25 cellular contexts compared by ENCODE assay signal in genomic region chr1:59481915-59482505, GRCh38.
DNase-seq lines count a peak whose midpoint lies in the region; ATAC-seq and TF ChIP-seq lines count a peak whose summit lies in the region.
"Had no signal": no experiment of that assay in that cellular context is flagged by ENCODE, and none has a peak within 500 bp of the region (broad histone marks: within the 10 kb centered on the region; RNA-seq: fewer than 3 reads in every experiment).

No MANE protein-coding gene starts in this region.

- H3K27me3 Mint-ChIP-seq in progenitor cell of endocrine pancreas, result no peaks in the 10 kb centered on the region
- no peaks in the 10 kb centered on the region for H3K27me3 Mint-ChIP-seq in activated naive CD8-positive, alpha-beta T cell treated with anti-CD3 and anti-CD28 coated beads for 36 hours
- H3K27me3 Mint-ChIP-seq: CD4-positive, alpha-beta T cell; stimulated activated memory B cell treated with anti-CD40 and anti-IgM and Interleukin-4, amounts not matched to agents 10 μg/mL and 1 μg/mL and 100 μg/mL, for 72 hours; T-cell had no signal

- H3K9me2 ChIP-seq in hepatocyte (replicated peaks; ENCODE audit: insufficient read depth), result no peaks in the 10 kb centered on the region

- no peak overlapping the region for H2AFZ ChIP-seq in hepatocyte

- peaks cover 2% of the 10 kb centered on the region for H3K4me1 Mint-ChIP-seq in progenitor cell of endocrine pancreas (ENCODE audit: low read depth)
- H3K4me1 Mint-ChIP-seq in activated naive CD8-positive, alpha-beta T cell treated with anti-CD3 and anti-CD28 coated beads for 36 hours, result peaks cover 2% of the 10 kb centered on the region
- H3K4me1 Mint-ChIP-seq: neural crest cell had no signal

- no peak overlapping the region for H3K4me2 ChIP-seq in hepatocyte
- H3K4me2 ChIP-seq: A549 had no signal

- no peak overlapping the region for H3K27ac Mint-ChIP-seq in progenitor cell of endocrine pancreas
- no peak overlapping the region for H3K27ac Mint-ChIP-seq in activated naive CD8-positive, alpha-beta T cell treated with anti-CD3 and anti-CD28 coated beads for 36 hours
- H3K27ac Mint-ChIP-seq: CD4-positive, alpha-beta T cell; stimulated activated memory B cell treated with anti-CD40 and anti-IgM and Interleukin-4, amounts not matched to agents 10 μg/mL and 1 μg/mL and 100 μg/mL, for 72 hours; T-cell had no signal

- DNase-seq in AG04450 (ENCODE audit: low read depth, low spot score) (no peak), LHCN-M2 (ENCODE audit: low read depth) (peak; percentile 89), SJSA1 (ENCODE audit: low read depth in 1 of 2, low spot score in 2 of 2) (peak in 1 of 2 experiments; percentile 49), hepatocyte (ENCODE audit: low spot score) (no peak), progenitor cell of endocrine pancreas (ENCODE audit: low spot score, unreplicated experiment) (no peak)
- no peak for DNase-seq in activated naive CD8-positive, alpha-beta T cell treated with anti-CD3 and anti-CD28 coated beads for 36 hours
- DNase-seq: activated CD4-positive, alpha-beta T cell treated with anti-CD3 and anti-CD28 coated beads, Interleukin-2, amount 50 U/mL, for 48 hours; activated naive CD4-positive, alpha-beta T cell treated with anti-CD3 and anti-CD28 coated beads, Interleukin-2, amount 50 U/mL, for 16 hours; activated T-cell treated with anti-CD3 and anti-CD28 coated beads, Interleukin-2, amount 50 U/mL, for 1 hour; body of pancreas; CD4-positive, alpha-beta T cell; colonic mucosa; DND-41; kidney glomerular epithelial cell; NCI-H1436 treated with DMSO at 0.1 percent for 48 hours; NCI-H2227 treated with DMSO at 0.1 percent for 48 hours; stimulated activated CD4-positive, alpha-beta T cell treated with anti-CD3 and anti-CD28 coated beads, Interleukin-15, amount 100 ng/mL, for 24 hours; T-cell; tibial artery; WERI-Rb-1 had no signal

- H4K20me1 ChIP-seq in hepatocyte (ENCODE audit: insufficient read depth, poor library complexity, severe bottlenecking), result no peaks in the 10 kb centered on the region

- no peak overlapping the region for H3K4me3 Mint-ChIP-seq in progenitor cell of endocrine pancreas (ENCODE audit: low read depth)
- no peak overlapping the region for H3K4me3 Mint-ChIP-seq in activated naive CD8-positive, alpha-beta T cell treated with anti-CD3 and anti-CD28 coated beads for 36 hours
- H3K4me3 Mint-ChIP-seq: CD4-positive, alpha-beta T cell; neural crest cell; stimulated activated memory B cell treated with anti-CD40 and anti-IgM and Interleukin-4, amounts not matched to agents 10 μg/mL and 1 μg/mL and 100 μg/mL, for 72 hours; T-cell had no signal

- POLR2A ChIA-PET in AG04450 (lab: Yijun Ruan, JAX), result no interaction called here

- H3K4me1 ChIP-seq in SJSA1 (replicated peaks), result peaks cover 41% of the 10 kb centered on the region
- peaks cover 10% of the 10 kb centered on the region for H3K4me1 ChIP-seq in hepatocyte (ENCODE audit: insufficient read depth)
- H3K4me1 ChIP-seq: colonic mucosa, tibial artery had no signal

- no peaks in the 10 kb centered on the region for H3K9me3 Mint-ChIP-seq in progenitor cell of endocrine pancreas (ENCODE audit: low read depth)
- H3K9me3 Mint-ChIP-seq in activated naive CD8-positive, alpha-beta T cell treated with anti-CD3 and anti-CD28 coated beads for 36 hours, result no peaks in the 10 kb centered on the region
- H3K9me3 Mint-ChIP-seq: CD4-positive, alpha-beta T cell; neural crest cell; stimulated activated memory B cell treated with anti-CD40 and anti-IgM and Interleukin-4, amounts not matched to agents 10 μg/mL and 1 μg/mL and 100 μg/mL, for 72 hours; T-cell had no signal

- peak overlapping the region; percentile 13 for H3K27ac ChIP-seq in AG04450 (ENCODE audit: low read depth, low read length)
- H3K27ac ChIP-seq in SJSA1, result 0 out of 2 replicates have a peak overlapping the region, but pooled peaks have one; percentile 6
- peak overlapping the region; percentile 27 for H3K27ac ChIP-seq in hepatocyte
- H3K27ac ChIP-seq: A549, body of pancreas, colonic mucosa, tibial artery, WERI-Rb-1 had no signal

- 56% methylated on average over 3 of the region's 3 CpGs for WGBS in hepatocyte (ENCODE audit: low lambda C conversion rate, missing lambda C conversion rate)

- H3K9me3 ChIP-seq in AG04450 (ENCODE audit: control insufficient read depth, insufficient read depth, low read length) (no peaks in the 10 kb centered on the region), SJSA1 (replicated peaks) (no peaks in the 10 kb centered on the region), hepatocyte (ENCODE audit: low read depth) (no peaks in the 10 kb centered on the region)
- H3K9me3 ChIP-seq: A549, body of pancreas, colonic mucosa, tibial artery had no signal

- H3K36me3 ChIP-seq in SJSA1, result no peaks in the 10 kb centered on the region
- H3K36me3 ChIP-seq in hepatocyte (replicated peaks; ENCODE audit: insufficient read depth, low read depth), result no peaks in the 10 kb centered on the region
- H3K36me3 ChIP-seq: colonic mucosa, tibial artery, WERI-Rb-1 had no signal

- H3K4me3 ChIP-seq in AG04450 (ENCODE audit: low read depth, low read length), result no peak overlapping the region
- no peak overlapping the region for H3K4me3 ChIP-seq in SJSA1
- no peak overlapping the region for H3K4me3 ChIP-seq in hepatocyte
- H3K4me3 ChIP-seq: A549, body of pancreas, colonic mucosa, tibial artery had no signal

- no peaks in the 10 kb centered on the region for H3K79me2 ChIP-seq in hepatocyte

- CTCF ChIA-PET in AG04450 (lab: Charles Lee), result no interaction called here

- ATAC-seq in GM21529 (IDR thresholded peaks at IDR 0.05; ENCODE audit: unreplicated experiment), result no peak
- no peak for ATAC-seq in GM21619 (IDR thresholded peaks at IDR 0.05; ENCODE audit: unreplicated experiment)
- ATAC-seq: A549; body of pancreas; stimulated activated memory B cell treated with anti-CD40 and anti-IgM and Interleukin-4, amounts not matched to agents 10 μg/mL and 1 μg/mL and 100 μg/mL, for 72 hours; T-cell had no signal

- H3K36me3 Mint-ChIP-seq in progenitor cell of endocrine pancreas (ENCODE audit: insufficient read depth), result no peaks in the 10 kb centered on the region
- peaks cover under 1% of the 10 kb centered on the region for H3K36me3 Mint-ChIP-seq in activated naive CD8-positive, alpha-beta T cell treated with anti-CD3 and anti-CD28 coated beads for 36 hours
- H3K36me3 Mint-ChIP-seq: stimulated activated memory B cell treated with anti-CD40 and anti-IgM and Interleukin-4, amounts not matched to agents 10 μg/mL and 1 μg/mL and 100 μg/mL, for 72 hours; T-cell had no signal

- TF ChIP-seq CTCF in AG04450 (IDR thresholded peaks at IDR 0.05; ENCODE audit: low read depth, low read length), result no peak
- no peak for TF ChIP-seq CTCF in hepatocyte (IDR thresholded peaks at IDR 0.05; ENCODE audit: poor library complexity)
- TF ChIP-seq CTCF in progenitor cell of endocrine pancreas (IDR thresholded peaks at IDR 0.05; ENCODE audit: unreplicated experiment), result no peak

- H3K27me3 ChIP-seq in AG04450 (ENCODE audit: control insufficient read depth, insufficient read depth, low read length) (no peaks in the 10 kb centered on the region), SJSA1 (replicated peaks) (no peaks in the 10 kb centered on the region), hepatocyte (no peaks in the 10 kb centered on the region)
- H3K27me3 ChIP-seq: body of pancreas, colonic mucosa, tibial artery had no signal
